In the genomic region with DNA sequence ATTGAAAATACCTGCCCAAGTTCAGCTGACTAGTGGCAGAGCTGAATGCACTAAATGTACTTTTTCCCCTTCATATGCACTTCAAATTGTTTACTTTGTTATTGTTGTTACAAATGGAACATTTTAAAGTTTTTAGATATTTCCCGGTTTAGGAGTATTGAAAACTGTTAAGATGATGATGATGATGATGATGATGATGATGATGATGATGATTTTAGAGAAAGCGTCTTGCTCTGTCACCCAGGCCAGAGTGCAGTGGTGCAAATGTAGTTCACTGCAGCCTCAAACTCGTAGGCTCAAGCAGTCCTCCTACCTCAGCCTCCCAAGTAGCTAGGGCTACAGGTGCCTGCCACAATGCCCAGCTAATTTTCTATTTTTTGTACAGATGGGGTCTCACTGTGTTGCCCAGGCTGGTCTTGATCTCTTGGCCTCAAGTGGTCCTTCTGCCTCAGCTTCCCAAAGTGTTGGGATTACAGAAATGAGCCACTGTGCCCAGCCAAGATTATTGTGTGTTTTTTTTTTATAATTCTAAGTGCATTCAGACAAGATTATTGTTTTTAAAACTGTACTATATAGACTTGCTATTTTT, we compare ENCODE assay signal across 33 cellular contexts. TPM values are rescaled to one million over a fixed set of nuclear protein-coding genes. Genes with fewer than 3 reads are reported as not detected.
"Had no signal": no experiment of that assay in that cellular context is flagged by ENCODE, and none has a peak within 500 bp of the region (broad histone marks: within the 10 kb centered on the region; RNA-seq: fewer than 3 reads in every experiment).

No MANE protein-coding gene starts in this region.

- H3K27me3 Mint-ChIP-seq: naive thymus-derived CD8-positive, alpha-beta T cell; natural killer cell treated with Interleukin-12 subunit alpha and Interleukin-12 subunit beta and Interleukin-15 and Interleukin-18, amount 100 ng/mL, for 72 hours; progenitor cell of endocrine pancreas; stimulated activated memory B cell treated with anti-CD40 and anti-IgM and Interleukin-4, amounts not matched to agents 10 μg/mL and 1 μg/mL and 100 μg/mL, for 72 hours; stimulated activated naive CD8-positive, alpha-beta T cell treated with anti-CD3 and anti-CD28 coated beads, Interleukin-15, amount 100 ng/mL, for 72 hours; type B pancreatic cell had no signal

- H3K9ac ChIP-seq: neural progenitor cell, parathyroid adenoma had no signal

- H3K4me3 Mint-ChIP-seq: naive thymus-derived CD8-positive, alpha-beta T cell; natural killer cell treated with Interleukin-12 subunit alpha and Interleukin-12 subunit beta and Interleukin-15 and Interleukin-18, amount 100 ng/mL, for 72 hours; neural progenitor cell; stimulated activated memory B cell treated with anti-CD40 and anti-IgM and Interleukin-4, amounts not matched to agents 10 μg/mL and 1 μg/mL and 100 μg/mL, for 72 hours; stimulated activated naive CD8-positive, alpha-beta T cell treated with anti-CD3 and anti-CD28 coated beads, Interleukin-15, amount 100 ng/mL, for 72 hours; type B pancreatic cell had no signal

- ATAC-seq: naive thymus-derived CD8-positive, alpha-beta T cell; natural killer cell treated with Interleukin-12 subunit alpha and Interleukin-12 subunit beta and Interleukin-15 and Interleukin-18, amount 100 ng/mL, for 72 hours; psoas muscle; right cardiac atrium; sciatic nerve; stimulated activated memory B cell treated with anti-CD40 and anti-IgM and Interleukin-4, amounts not matched to agents 10 μg/mL and 1 μg/mL and 100 μg/mL, for 72 hours; stimulated activated naive CD8-positive, alpha-beta T cell treated with anti-CD3 and anti-CD28 coated beads, Interleukin-15, amount 100 ng/mL, for 72 hours; stimulated activated naive CD8-positive, alpha-beta T cell treated with anti-CD3 and anti-CD28 coated beads, Interleukin-15, Interleukin-2, amounts not matched to agents 100 U/mL and 50 U/mL, for 24 hours; upper lobe of right lung had no signal

- H3K4me1 Mint-ChIP-seq: neural progenitor cell; stimulated activated naive CD8-positive, alpha-beta T cell treated with anti-CD3 and anti-CD28 coated beads, Interleukin-15, amount 100 ng/mL, for 72 hours had no signal

- H3K27ac Mint-ChIP-seq: naive thymus-derived CD8-positive, alpha-beta T cell; natural killer cell treated with Interleukin-12 subunit alpha and Interleukin-12 subunit beta and Interleukin-15 and Interleukin-18, amount 100 ng/mL, for 72 hours; neural progenitor cell; progenitor cell of endocrine pancreas; stimulated activated memory B cell treated with anti-CD40 and anti-IgM and Interleukin-4, amounts not matched to agents 10 μg/mL and 1 μg/mL and 100 μg/mL, for 72 hours; type B pancreatic cell had no signal

- H3K36me3 ChIP-seq: ovary, uterus had no signal

- H3K4me2 ChIP-seq: neural progenitor cell, smooth muscle cell had no signal

- H3K79me2 ChIP-seq: parathyroid adenoma had no signal

- H3K9me3 ChIP-seq: ovary, psoas muscle, spleen, suprapubic skin, testis, tibial artery, transverse colon, upper lobe of right lung, uterus had no signal

- H3K4me1 ChIP-seq: neural progenitor cell, parathyroid adenoma, psoas muscle, spleen, suprapubic skin, testis, tibial artery, transverse colon, upper lobe of right lung, uterus had no signal

- H2AFZ ChIP-seq: neural progenitor cell, parathyroid adenoma had no signal

- DNase-seq: naive thymus-derived CD8-positive, alpha-beta T cell; occipital lobe; ovary; posterior cingulate gyrus; psoas muscle; right cardiac atrium; spleen; stimulated activated CD4-positive, alpha-beta T cell treated with anti-CD3 and anti-CD28 coated beads, Interleukin-12 subunit alpha, Interleukin-12 subunit beta, amount 100 ng/mL, for 4 hours; stimulated activated CD4-positive, alpha-beta T cell treated with anti-CD3 and anti-CD28 coated beads, Interleukin-1b, Interleukin-23, amount 100 ng/mL, for 48 hours; stimulated activated CD4-positive, alpha-beta T cell treated with anti-CD3 and anti-CD28 coated beads, Interleukin-4, amount 100 ng/mL, for 1 hour; stimulated activated CD4-positive, alpha-beta T cell treated with anti-CD3 and anti-CD28 coated beads, Interleukin-4, amount 100 ng/mL, for 4 hours; stimulated activated CD8-positive, alpha-beta memory T cell treated with anti-CD3 and anti-CD28 coated beads, Interleukin-4, amount 100 ng/mL, for 48 hours; stimulated activated naive CD4-positive, alpha-beta T cell; stimulated activated naive CD8-positive, alpha-beta T cell treated with anti-CD3 and anti-CD28 coated beads, Interleukin-15, amount 100 ng/mL, for 72 hours; stimulated activated naive CD8-positive, alpha-beta T cell treated with anti-CD3 and anti-CD28 coated beads, Interleukin-15, Interleukin-2, amounts not matched to agents 100 U/mL and 50 U/mL, for 24 hours; substantia nigra; testis; tibial artery; transverse colon; upper lobe of right lung; uterus had no signal

- H3K4me3 ChIP-seq: neural progenitor cell, ovary, psoas muscle, skin epidermis, smooth muscle cell, spleen, suprapubic skin, testis, tibial artery, transverse colon, upper lobe of right lung, uterus had no signal

- H3K9me3 Mint-ChIP-seq: naive thymus-derived CD8-positive, alpha-beta T cell; natural killer cell treated with Interleukin-12 subunit alpha and Interleukin-12 subunit beta and Interleukin-15 and Interleukin-18, amount 100 ng/mL, for 72 hours; neural progenitor cell; stimulated activated memory B cell treated with anti-CD40 and anti-IgM and Interleukin-4, amounts not matched to agents 10 μg/mL and 1 μg/mL and 100 μg/mL, for 72 hours; stimulated activated naive CD8-positive, alpha-beta T cell treated with anti-CD3 and anti-CD28 coated beads, Interleukin-15, amount 100 ng/mL, for 72 hours; type B pancreatic cell had no signal

- H3K27ac ChIP-seq: neural progenitor cell, ovary, parathyroid adenoma, psoas muscle, skin epidermis, spleen, suprapubic skin, testis, tibial artery, transverse colon, upper lobe of right lung, uterus had no signal

- H3K27me3 ChIP-seq: neural progenitor cell, ovary, spleen, suprapubic skin, testis, tibial artery, transverse colon, upper lobe of right lung, uterus had no signal

RNA-seq across cellular contexts. Expression of a gene that starts 45.9 kb away (rescaled TPM):
- polyA plus RNA-seq: neural cell, ovary, smooth muscle cell, urinary bladder had no signal
